1 cellular context compared by ENCODE assay signal in the genomic region with DNA sequence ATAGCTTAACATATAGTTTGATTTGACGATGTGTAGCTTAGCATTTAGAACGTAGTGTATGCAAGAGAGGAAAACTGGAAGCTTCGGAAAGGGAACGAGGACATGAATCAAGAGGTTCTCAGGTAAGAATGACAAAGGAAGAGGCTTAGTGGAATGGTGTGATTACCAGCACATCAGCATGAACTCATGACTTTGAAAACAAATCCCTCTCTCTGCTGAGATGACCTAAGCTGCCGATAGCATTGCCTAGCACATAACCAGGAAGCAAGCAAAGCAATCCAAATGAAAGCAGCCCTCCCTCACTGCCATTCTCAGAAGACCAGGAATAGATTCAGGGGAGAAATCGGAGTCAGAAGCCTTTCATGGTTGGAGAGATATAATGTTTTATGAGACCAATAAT.
TF ChIP-seq lines count a peak whose summit lies in the region.

No MANE protein-coding gene starts in this region.

TF ChIP-seq in endothelial cell of umbilical vein, 7 proteins besides CTCF, POLR2A, EP300 and RAD21:
- TF ChIP-seq GATA2 (IDR thresholded peaks at IDR 0.05; ENCODE audit: insufficient read depth, insufficient read length, low read depth, low read length) (no peak), FOS (IDR thresholded peaks at IDR 0.05; ENCODE audit: borderline replicate concordance, insufficient read depth, low read length) (no peak), EZH2 (IDR thresholded peaks at IDR 0.05; ENCODE audit: borderline replicate concordance, low read depth, low read length, severe bottlenecking) (no peak), POLR2AphosphoS5 (IDR thresholded peaks at IDR 0.05; ENCODE audit: insufficient read depth, low read depth, low read length) (no peak), MYC (IDR thresholded peaks at IDR 0.05; ENCODE audit: low read depth, low read length) (no peak), JUN (IDR thresholded peaks at IDR 0.05; ENCODE audit: borderline replicate concordance, insufficient read depth, insufficient read length, low read depth) (no peak)
- TF ChIP-seq, protein P1, sequence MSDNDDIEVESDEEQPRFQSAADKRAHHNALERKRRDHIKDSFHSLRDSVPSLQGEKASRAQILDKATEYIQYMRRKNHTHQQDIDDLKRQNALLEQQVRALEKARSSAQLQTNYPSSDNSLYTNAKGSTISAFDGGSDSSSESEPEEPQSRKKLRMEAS (IDR thresholded peaks at IDR 0.05; ENCODE audit: insufficient read depth, insufficient read length): no peak
